ENCODE assay signal across 8 cellular contexts in genomic region chr18:3261393-3262233, GRCh38. TPM values are rescaled to one million over a fixed set of nuclear protein-coding genes. Genes with fewer than 3 reads are reported as not detected.
A peak's percentile ranks its signal among the peaks of the same experiment; 100 is the strongest.
DNase-seq lines count a peak whose midpoint lies in the region; ATAC-seq and TF ChIP-seq lines count a peak whose summit lies in the region.

TSS of gene MYL12B (plus strand) at chr18:3262133. CDS start at chr18:3272899, 10,766 bp downstream.

- H3K4me3 ChIP-seq in endocrine pancreas (ENCODE audit: control insufficient read depth, insufficient read depth, low read length) (peak within 1 kb of the TSS; percentile 98), mesodermal cell (ENCODE audit: extremely low read depth, insufficient read depth, low read length, poor library complexity, severe bottlenecking) (peak within 1 kb of the TSS; percentile 90)

- H3K4me1 ChIP-seq in endocrine pancreas (ENCODE audit: control insufficient read depth, insufficient read depth, low read length) (peaks cover 15% of the 10 kb centered on the region), mesodermal cell (ENCODE audit: control insufficient read depth, insufficient read depth, low read length, poor library complexity, severe bottlenecking) (peaks cover 35% of the 10 kb centered on the region)

- peak within 1 kb of the TSS; percentile 99 for H3K9ac ChIP-seq in endocrine pancreas (ENCODE audit: control insufficient read depth, insufficient read depth, low read length)

- 0 to 1% methylated on average over 56 to 78 of the region's 83 CpGs for WGBS in mesodermal cell (ENCODE audit: insufficient coverage in 2 of 2), 2 experiments

- H3K27me3 ChIP-seq in endocrine pancreas (ENCODE audit: control insufficient read depth, insufficient read depth, low read length): no peaks in the 10 kb centered on the region

- no peaks in the 10 kb centered on the region for H3K9me3 ChIP-seq in endocrine pancreas (ENCODE audit: control insufficient read depth, low read length)
- no peaks in the 10 kb centered on the region for H3K9me3 ChIP-seq in mesodermal cell (ENCODE audit: control insufficient read depth, low read length)

- peak; percentile 76 for ATAC-seq in HG03378 (IDR thresholded peaks at IDR 0.05; ENCODE audit: unreplicated experiment)

- H3K36me3 ChIP-seq in endocrine pancreas (ENCODE audit: control insufficient read depth, insufficient read depth, low read length) (no peaks in the 10 kb centered on the region), mesodermal cell (ENCODE audit: control insufficient read depth, insufficient read depth, low read length) (peaks cover 36% of the 10 kb centered on the region)

- TF ChIP-seq POLR2A in GM19099 (IDR thresholded peaks at IDR 0.05; ENCODE audit: extremely low read depth, insufficient read length, low read depth): peak; percentile 83

- DNase-seq in C1 segment of cervical spinal cord (lab: John Stamatoyannopoulos, UW): peak; percentile 43 to 94 (median 79)
- peak; percentile 76 for DNase-seq in NOMO-1 (lab: John Stamatoyannopoulos, UW; ENCODE audit: unreplicated experiment in 2 of 2)
- DNase-seq in activated CD8-positive, alpha-beta memory T cell treated with anti-CD3 and anti-CD28 coated beads for 4 hours (ENCODE audit: low read depth in 2 of 2): peak; percentile 50 to 53
- DNase-seq in stimulated activated CD8-positive, alpha-beta memory T cell treated with anti-CD3 and anti-CD28 coated beads, Interleukin-15, amount 100 ng/mL, for 48 hours (ENCODE audit: low read depth in 2 of 2): peak; percentile 71 to 76

- H3K27ac ChIP-seq in mesodermal cell (ENCODE audit: low read depth, low read length, severe bottlenecking): peak within 1 kb of the TSS; percentile 100

RNA-seq across cellular contexts. Expression of gene MYL12B, which starts in this region (rescaled TPM):
- polyA plus RNA-seq in mesodermal cell (2013, experiment 1 of 2): 436 TPM
- 410 TPM for polyA plus RNA-seq in mesodermal cell (2013, experiment 2 of 2)

Comparison
In these comparisons a context has a peak if more than half of its experiments do, and no peak if none do; other contexts are left out.
1. Peak in every context shown above with its lines: DNase-seq, ATAC-seq, H3K4me3 ChIP-seq and H3K27ac ChIP-seq.